ENCODE assay signal across 16 cellular contexts in the genomic region with DNA sequence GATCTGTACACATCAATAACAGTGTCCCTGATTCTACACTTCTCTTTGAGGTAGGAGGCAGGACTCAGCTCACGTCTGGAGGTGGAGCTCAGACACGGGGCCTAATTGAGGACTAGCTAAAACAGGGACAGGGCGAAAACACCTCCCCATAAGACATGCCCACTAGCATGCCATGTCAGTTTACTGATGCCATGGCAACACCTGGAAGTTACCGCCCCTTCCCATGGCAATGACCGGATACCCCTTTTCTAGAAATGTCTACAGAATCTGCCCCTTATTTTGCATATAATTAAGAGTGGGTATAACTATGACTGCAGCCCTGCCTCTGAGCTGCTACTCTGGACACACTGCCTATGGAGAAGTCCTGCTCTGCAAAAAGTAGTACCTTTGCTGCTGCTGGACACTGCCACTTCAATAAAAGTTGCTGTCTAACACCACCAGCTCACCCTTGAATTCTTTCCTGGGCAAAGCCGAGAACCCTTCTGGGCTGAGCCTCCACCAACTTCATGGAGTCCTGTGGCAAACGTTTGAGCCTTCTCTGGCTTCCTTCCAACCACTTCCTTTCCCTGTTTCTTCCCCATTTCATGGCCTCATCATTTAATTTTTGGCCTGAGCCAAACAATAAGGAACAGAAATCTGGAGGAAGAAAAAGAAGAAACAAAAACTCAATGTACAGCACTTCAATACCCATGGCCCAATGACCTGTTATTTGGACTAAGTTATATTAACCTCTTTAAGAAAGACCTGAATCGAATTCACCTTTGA. TPM values are rescaled to one million over a fixed set of nuclear protein-coding genes. Genes with fewer than 3 reads are reported as not detected.
DNase-seq lines count a peak whose midpoint lies in the region; ATAC-seq and TF ChIP-seq lines count a peak whose summit lies in the region.
"Had no signal": no experiment of that assay in that cellular context is flagged by ENCODE, and none has a peak within 500 bp of the region (broad histone marks: within the 10 kb centered on the region; RNA-seq: fewer than 3 reads in every experiment).

No MANE protein-coding gene starts in this region.

- H3F3A ChIP-seq in neural progenitor cell (ENCODE audit: low read depth): no peaks in the 10 kb centered on the region

- no peak for DNase-seq in left ventricle myocardium superior
- DNase-seq in Right ventricle myocardium inferior (ENCODE audit: missing footprints): no peak
- peak; percentile 20 for DNase-seq in NOMO-1 treated with DMSO at 0.1 percent for 48 hours (lab: John Stamatoyannopoulos, UW; ENCODE audit: unreplicated experiment)
- peak in 1 of 49 donors; percentile 9 for DNase-seq in substantia nigra (lab: John Stamatoyannopoulos, UW)
- no peak for DNase-seq in neural progenitor cell (ENCODE audit: low spot score)
- DNase-seq: DMS153; effector memory CD8-positive, alpha-beta T cell; mesendoderm; NCI-H187 treated with DMSO at 0.1 percent for 48 hours; NCI-H510A treated with DMSO at 0.1 percent for 48 hours; stomach had no signal

- peaks cover 7% of the 10 kb centered on the region for H3K27me3 Mint-ChIP-seq in neural progenitor cell (ENCODE audit: insufficient read depth, low read depth)
- H3K27me3 Mint-ChIP-seq: effector memory CD8-positive, alpha-beta T cell had no signal

- H3K79me2 ChIP-seq in neural progenitor cell (ENCODE audit: low read depth): no peaks in the 10 kb centered on the region

- no peak overlapping the region for H3K4me3 Mint-ChIP-seq in neural progenitor cell
- H3K4me3 Mint-ChIP-seq: brain; effector memory CD8-positive, alpha-beta T cell had no signal

- intact Hi-C loops in left ventricle myocardium superior (cut with micrococcal nuclease) (loop anchor here (1.0 kb wide), 1 partner anchor 78 kb away; no protein-coding TSS in a partner anchor), Right ventricle myocardium inferior (cut with DNase I) (no loop called here)

- H3K4me2 ChIP-seq in neural progenitor cell: no peak overlapping the region
- H3K4me2 ChIP-seq: smooth muscle cell had no signal

- peak overlapping the region; percentile 96 for H3K27ac ChIP-seq in cingulate gyrus (ENCODE audit: low read depth, low read length)
- H3K27ac ChIP-seq in substantia nigra (ENCODE audit: low read depth, low read length, poor library complexity, severe bottlenecking): peak overlapping the region; percentile 98
- H3K27ac ChIP-seq in gastroesophageal sphincter: no peak overlapping the region
- H3K27ac ChIP-seq in neural progenitor cell: no peak overlapping the region

- no peak overlapping the region for H3K27ac Mint-ChIP-seq in neural progenitor cell
- H3K27ac Mint-ChIP-seq: brain; effector memory CD8-positive, alpha-beta T cell had no signal

- H3K9me3 ChIP-seq in gastroesophageal sphincter (no peaks in the 10 kb centered on the region), neural progenitor cell (ENCODE audit: low read depth) (no peaks in the 10 kb centered on the region)
- H3K9me3 ChIP-seq: stomach had no signal

- TF ChIP-seq EP300 in gastroesophageal sphincter (IDR thresholded peaks at IDR 0.05): no peak

- no peak for TF ChIP-seq POLR2A in gastroesophageal sphincter (IDR thresholded peaks at IDR 0.05)

- ATAC-seq in left ventricle myocardium superior (peak; percentile 16), Right ventricle myocardium inferior (no peak), gastroesophageal sphincter (no peak), GM21717 (IDR thresholded peaks at IDR 0.05; ENCODE audit: unreplicated experiment) (no peak)
- ATAC-seq: effector memory CD8-positive, alpha-beta T cell had no signal

- no peak overlapping the region for H3K9ac ChIP-seq in neural progenitor cell

- no peaks in the 10 kb centered on the region for H3K36me3 ChIP-seq in gastroesophageal sphincter
- H3K36me3 ChIP-seq in neural progenitor cell: no peaks in the 10 kb centered on the region
- H3K36me3 ChIP-seq: stomach had no signal

- no peaks in the 10 kb centered on the region for H4K20me1 ChIP-seq in neural progenitor cell (ENCODE audit: low read depth)

- H3K4me1 Mint-ChIP-seq in neural progenitor cell: peaks cover 12% of the 10 kb centered on the region

- H3K4me1 ChIP-seq in gastroesophageal sphincter: peaks cover 0 to 55% (median 14%) of the 10 kb centered on the region in 3 donors
- no peaks in the 10 kb centered on the region for H3K4me1 ChIP-seq in neural progenitor cell

- H3K36me3 Mint-ChIP-seq in neural progenitor cell: no peaks in the 10 kb centered on the region
- H3K36me3 Mint-ChIP-seq: brain had no signal

- no peak for TF ChIP-seq CTCF in gastroesophageal sphincter (IDR thresholded peaks at IDR 0.05)
- no peak for TF ChIP-seq CTCF in neural progenitor cell (IDR thresholded peaks at IDR 0.05)

- no peaks in the 10 kb centered on the region for H3K27me3 ChIP-seq in gastroesophageal sphincter
- no peaks in the 10 kb centered on the region for H3K27me3 ChIP-seq in neural progenitor cell
- H3K27me3 ChIP-seq: stomach had no signal

- H2AFZ ChIP-seq in neural progenitor cell (replicated peaks): no peak overlapping the region

- 50 to 71% methylated on average over 2 to 5 of the region's 8 CpGs for WGBS in gastroesophageal sphincter (ENCODE audit: low coverage in 1 of 2), 2 donors

- H3K9me3 Mint-ChIP-seq in neural progenitor cell: no peaks in the 10 kb centered on the region
- H3K9me3 Mint-ChIP-seq: brain; effector memory CD8-positive, alpha-beta T cell had no signal

- H3K4me3 ChIP-seq in gastroesophageal sphincter (no peak overlapping the region), neural progenitor cell (no peak overlapping the region)
- H3K4me3 ChIP-seq: smooth muscle cell, stomach had no signal

RNA-seq across cellular contexts. Expression of a gene that starts 21.0 kb away (rescaled TPM):
- total RNA-seq in left ventricle myocardium superior (245 TPM), Right ventricle myocardium inferior (233 TPM), gastroesophageal sphincter (100 to 1,000 TPM in 3 of 4 donors, 10 to 100 TPM in 1; 98.7 to 108 (median 102) TPM), neural progenitor cell (ENCODE audit: low replicate concordance) (126 and 168 TPM in 2 replicates)

RNA-seq across cellular contexts. Expression of a gene that starts 31.6 kb away (rescaled TPM):
- total RNA-seq in left ventricle myocardium superior: 19.2 TPM
- total RNA-seq in Right ventricle myocardium inferior: 19.0 TPM
- 100 to 1,000 TPM in 2 of 4 donors, 10 to 100 TPM in 2; 56.0 to 124 (median 92.2) TPM for total RNA-seq in gastroesophageal sphincter
- 45.6 and 55.7 TPM in 2 replicates for total RNA-seq in neural progenitor cell (ENCODE audit: low replicate concordance)

Comparison
In these comparisons a context has a peak if more than half of its experiments do, and no peak if none do; other contexts are left out.
1. H3K27ac ChIP-seq: peak in cingulate gyrus (single experiment) and substantia nigra (single experiment); none in gastroesophageal sphincter (0 of 4) and neural progenitor cell (single experiment).